In genomic region chr14:103418508-103418818, GRCh38 we compare ENCODE assay signal across 10 cellular contexts. TPM values are rescaled to one million over a fixed set of nuclear protein-coding genes. Genes with fewer than 3 reads are reported as not detected.
A peak's percentile ranks its signal among the peaks of the same experiment; 100 is the strongest.
DNase-seq lines count a peak whose midpoint lies in the region; ATAC-seq and TF ChIP-seq lines count a peak whose summit lies in the region.
"Had no signal": no experiment of that assay in that cellular context is flagged by ENCODE, and none has a peak within 500 bp of the region (broad histone marks: within the 10 kb centered on the region; RNA-seq: fewer than 3 reads in every experiment).

No MANE protein-coding gene starts in this region.

- no peak for TF ChIP-seq POLR2A in adrenal gland (IDR thresholded peaks at IDR 0.05)
- TF ChIP-seq POLR2A in gastroesophageal sphincter (IDR thresholded peaks at IDR 0.05), result no peak

- TF ChIP-seq EP300 in gastroesophageal sphincter (IDR thresholded peaks at IDR 0.05), result no peak

- DNase-seq in EH (ENCODE audit: low read depth) (peak; percentile 88), adrenal gland (no peak), NCI-H526 treated with DMSO at 0.1 percent for 48 hours (lab: John Stamatoyannopoulos, UW) (no peak)
- no peak for DNase-seq in stimulated activated CD4-positive, alpha-beta T cell treated with anti-CD3 and anti-CD28 coated beads, Interleukin-2, amount 100 ng/mL, for 24 hours
- DNase-seq: NCI-H69 had no signal

- intact Hi-C loops in adrenal gland (cut with DNase I), result no loop called here

- H3K9me3 ChIP-seq in HUES6 (ENCODE audit: control insufficient read depth, insufficient read depth, low read depth, low read length) (no peaks in the 10 kb centered on the region), adrenal gland (replicated peaks in 1 of 3) (no peaks in the 10 kb centered on the region), mesodermal cell (ENCODE audit: control insufficient read depth, low read length) (no peaks in the 10 kb centered on the region), gastroesophageal sphincter (no peaks in the 10 kb centered on the region)

- H3K4me1 ChIP-seq in HUES6 (ENCODE audit: control insufficient read depth, insufficient read depth, low read length) (peaks cover 15% of the 10 kb centered on the region; the same call in 1 of the 2 replicates), adrenal gland (replicated peaks in 1 of 2) (peaks cover 23 to 33% of the 10 kb centered on the region in 2 donors), mesodermal cell (ENCODE audit: control insufficient read depth, insufficient read depth, low read length, poor library complexity, severe bottlenecking) (peaks cover 49% of the 10 kb centered on the region), gastroesophageal sphincter (peaks cover 0 to 29% (median 0%) of the 10 kb centered on the region in 3 donors)

- TF ChIP-seq CTCF in adrenal gland (IDR thresholded peaks at IDR 0.05) (no peak), gastroesophageal sphincter (IDR thresholded peaks at IDR 0.05) (no peak)

- H3K4me3 ChIP-seq in HUES6 (ENCODE audit: low read depth, low read length) (no peak overlapping the region), adrenal gland (no peak overlapping the region), mesodermal cell (ENCODE audit: extremely low read depth, insufficient read depth, low read length, poor library complexity, severe bottlenecking) (no peak overlapping the region), gastroesophageal sphincter (no peak overlapping the region)

- no peak for ATAC-seq in HG03196 (IDR thresholded peaks at IDR 0.05; ENCODE audit: unreplicated experiment)
- no peak for ATAC-seq in gastroesophageal sphincter
- ATAC-seq: sciatic nerve had no signal

- H3K36me3 ChIP-seq in HUES6 (ENCODE audit: control insufficient read depth, insufficient read depth, low read length) (peaks cover 6% of the 10 kb centered on the region; the same call in 1 of the 2 replicates), adrenal gland (replicated peaks in 1 of 2) (no peaks in the 10 kb centered on the region), mesodermal cell (ENCODE audit: control insufficient read depth, insufficient read depth, low read length) (peaks cover 28% of the 10 kb centered on the region), gastroesophageal sphincter (peaks cover 0 to 10% of the 10 kb centered on the region in 2 donors)

- H3K27me3 ChIP-seq in HUES6 (ENCODE audit: control insufficient read depth, insufficient read depth, low read length), result no peaks in the 10 kb centered on the region
- no peaks in the 10 kb centered on the region for H3K27me3 ChIP-seq in adrenal gland
- H3K27me3 ChIP-seq in gastroesophageal sphincter, result no peaks in the 10 kb centered on the region

- 53 to 71% (median 61%) methylated on average over 3 of the region's 3 CpGs for WGBS in adrenal gland, 4 donors
- WGBS in mesodermal cell (ENCODE audit: insufficient coverage in 2 of 2), 2 experiments, result no CpG with 5 or more reads among the region's 3 CpGs
- 59 to 75% methylated on average over 3 of the region's 3 CpGs for WGBS in gastroesophageal sphincter (ENCODE audit: low coverage in 1 of 2), 2 donors

- no peak overlapping the region for H3K9ac ChIP-seq in HUES6 (ENCODE audit: low read length)

- H3K27ac ChIP-seq in HUES6 (ENCODE audit: low read depth, low read length), result peak overlapping the region; percentile 23; the same call in 1 of the 2 replicates
- peak overlapping the region in 3 of 5 donors; percentile 15 to 66 (median 49) for H3K27ac ChIP-seq in adrenal gland
- peak overlapping the region; percentile 81 for H3K27ac ChIP-seq in mesodermal cell (ENCODE audit: low read depth, low read length, severe bottlenecking)
- H3K27ac ChIP-seq in gastroesophageal sphincter, result no peak overlapping the region

RNA-seq across cellular contexts. Expression of gene MARK3, which starts 33.2 kb away (rescaled TPM):
- total RNA-seq in adrenal gland, result 100 to 1,000 TPM in 3 of 8 donors, 10 to 100 TPM in 5; 73.1 to 144 (median 94.6) TPM
- 100 to 1,000 TPM in 2 of 3 donors, 10 to 100 TPM in 1; 89.5 to 233 (median 172) TPM for polyA plus RNA-seq in adrenal gland
- 78.3 TPM for polyA plus RNA-seq in mesodermal cell (2013, experiment 1 of 2)
- 77.2 TPM for polyA plus RNA-seq in mesodermal cell (2013, experiment 2 of 2)
- total RNA-seq in gastroesophageal sphincter, result 100 to 1,000 TPM in 1 of 4 donors, 10 to 100 TPM in 3; 65.1 to 127 (median 70.4) TPM

Comparison
In these comparisons a context has a peak if more than half of its experiments do, and no peak if none do; other contexts are left out.
1. H3K27ac ChIP-seq: peak in HUES6 (single experiment), adrenal gland (3 of 5) and mesodermal cell (single experiment); none in gastroesophageal sphincter (0 of 4).